15 cellular contexts compared by ENCODE assay signal in the genomic region with DNA sequence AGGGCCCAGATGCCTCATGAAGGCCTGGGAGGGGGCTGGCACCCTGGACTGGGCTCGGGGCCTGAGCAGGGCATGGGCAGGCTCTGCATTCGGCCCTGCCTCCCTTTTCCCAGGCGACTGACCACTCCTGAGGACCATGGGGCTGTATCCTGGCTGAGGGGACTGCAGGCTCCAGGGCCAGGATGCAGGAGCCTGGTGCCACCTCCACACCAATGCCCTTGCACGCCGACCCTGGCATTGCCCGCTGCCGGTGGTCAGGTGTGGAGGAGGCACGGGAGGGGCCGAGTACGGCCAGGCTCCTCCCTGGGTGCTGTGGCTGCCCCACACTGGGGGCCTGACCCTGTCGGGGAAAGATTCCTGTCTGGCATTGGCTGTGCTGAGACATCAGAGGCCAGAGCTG.
A peak's percentile ranks its signal among the peaks of the same experiment; 100 is the strongest.
DNase-seq lines count a peak whose midpoint lies in the region; ATAC-seq and TF ChIP-seq lines count a peak whose summit lies in the region.
"Had no signal": no experiment of that assay in that cellular context is flagged by ENCODE, and none has a peak within 500 bp of the region (broad histone marks: within the 10 kb centered on the region; RNA-seq: fewer than 3 reads in every experiment).

No MANE protein-coding gene starts in this region.

- no peak overlapping the region for H4K91ac ChIP-seq in neuronal stem cell (ENCODE audit: low read depth, low read length, poor library complexity)

- H3K14ac ChIP-seq in neuronal stem cell (ENCODE audit: low read length): no peak overlapping the region

- peak overlapping the region; percentile 66 for H3K4me2 ChIP-seq in BLaER1
- H3K4me2 ChIP-seq in neuronal stem cell (ENCODE audit: insufficient read depth, low read length, poor library complexity, severe bottlenecking): no peak overlapping the region

- no peak overlapping the region for H3K4me3 Mint-ChIP-seq in chondrocyte (ENCODE audit: unreplicated experiment)
- H3K4me3 Mint-ChIP-seq: CD4-positive, CD25-positive, alpha-beta regulatory T cell had no signal

- no peak overlapping the region for H2BK120ac ChIP-seq in neuronal stem cell (ENCODE audit: low read depth, low read length)

- H3K18ac ChIP-seq in neuronal stem cell (ENCODE audit: low read length): peak overlapping the region; percentile 67

- no peaks in the 10 kb centered on the region for H3K36me3 Mint-ChIP-seq in chondrocyte (ENCODE audit: low read depth)
- H3K36me3 Mint-ChIP-seq: CD4-positive, CD25-positive, alpha-beta regulatory T cell had no signal

- H3K27ac ChIP-seq in heart right ventricle (no peak overlapping the region), BLaER1 (0 out of 2 replicates have a peak overlapping the region, but pooled peaks have one; percentile 12), neuronal stem cell (replicated peaks; ENCODE audit: low read length) (no peak overlapping the region), esophagus squamous epithelium (no peak overlapping the region)
- H3K27ac ChIP-seq: 22Rv1 had no signal

- peak overlapping the region; percentile 64 for H2BK12ac ChIP-seq in neuronal stem cell (ENCODE audit: low read length)

- no peak overlapping the region for H2BK5ac ChIP-seq in neuronal stem cell (ENCODE audit: low read length)

- intact Hi-C loops in Right ventricle myocardium inferior (cut with DNase I) (loop anchor here (5.0 kb wide), 1 partner anchor 34 kb away; no protein-coding TSS in a partner anchor), heart right ventricle (cut with DNase I) (loop anchor here in 1 of 10 donors (5.0 kb wide), 1 partner anchor 49 kb away; no protein-coding TSS in a partner anchor), posterior vena cava (cut with DNase I) (no loop called here), esophagus squamous epithelium (cut with DNase I) (no loop called here)

- WGBS in heart right ventricle, 2 donors: 86 to 90% methylated on average over 11 of the region's 11 CpGs
- WGBS in neuronal stem cell (ENCODE audit: extremely low coverage in 2 of 2, insufficient read length in 2 of 2, insufficient replicate concordance in 1 of 2), 2 donors: no CpG with 5 or more reads among the region's 11 CpGs
- WGBS in esophagus squamous epithelium, 2 donors: no CpG with 5 or more reads among the region's 11 CpGs

- 0 out of 2 replicates have a peak, but pooled peaks cover 5% of the 10 kb centered on the region for H4K20me1 ChIP-seq in BLaER1

- H2AFZ ChIP-seq in neuronal stem cell (ENCODE audit: low read length): no peak overlapping the region

- ATAC-seq in Right ventricle myocardium inferior (no peak), heart right ventricle (no peak)
- ATAC-seq: GM12878, HCT116 had no signal

- peak overlapping the region; percentile 55 for H2BK15ac ChIP-seq in neuronal stem cell (ENCODE audit: low read length)

- H4K8ac ChIP-seq in neuronal stem cell (ENCODE audit: low read depth, low read length): peak overlapping the region; percentile 9

- H2AK5ac ChIP-seq in neuronal stem cell (ENCODE audit: low read depth, low read length): peak overlapping the region; percentile 95

- H3K4me1 Mint-ChIP-seq in chondrocyte (ENCODE audit: low read depth): peaks cover 21% of the 10 kb centered on the region
- H3K4me1 Mint-ChIP-seq: CD4-positive, CD25-positive, alpha-beta regulatory T cell had no signal

- H3K9me3 ChIP-seq in heart right ventricle (peaks cover 0 to 14% (median 9%) of the 10 kb centered on the region in 11 donors), BLaER1 (0 out of 2 replicates have a peak, but pooled peaks cover 3% of the 10 kb centered on the region), neuronal stem cell (replicated peaks in 1 of 2; ENCODE audit: control insufficient read depth in 2 of 2, insufficient read depth in 1 of 2, low read depth in 1 of 2, low read length in 2 of 2) (peaks cover 3 to 5% of the 10 kb centered on the region in 2 donors), esophagus squamous epithelium (peaks cover 0 to 8% (median 7%) of the 10 kb centered on the region in 3 donors)

- no peak for TF ChIP-seq POLR2A in esophagus squamous epithelium (IDR thresholded peaks at IDR 0.05)

- H3K4me1 ChIP-seq in heart right ventricle (peaks cover 0 to 24% (median 6%) of the 10 kb centered on the region in 9 donors), BLaER1 (peaks cover 67% of the 10 kb centered on the region), neuronal stem cell (ENCODE audit: control insufficient read depth in 2 of 2, insufficient read depth in 1 of 2, low read depth in 1 of 2, low read length in 2 of 2) (peaks cover 3 to 7% of the 10 kb centered on the region in 2 donors), esophagus squamous epithelium (peaks cover 5 to 24% (median 13%) of the 10 kb centered on the region in 3 donors)

- H3K23ac ChIP-seq in neuronal stem cell (ENCODE audit: low read depth, low read length, poor library complexity): no peak overlapping the region

- H3K4me3 ChIP-seq in heart right ventricle (no peak overlapping the region), BLaER1 (no peak overlapping the region), neuronal stem cell (ENCODE audit: low read length in 2 of 2) (no peak overlapping the region), esophagus squamous epithelium (no peak overlapping the region)
- H3K4me3 ChIP-seq: GM12878 had no signal

- peak overlapping the region; percentile 24 for H3K4ac ChIP-seq in neuronal stem cell (ENCODE audit: low read length)

- DNase-seq in Right ventricle myocardium inferior (ENCODE audit: missing footprints) (peak; percentile 17), heart right ventricle (no peak), chondrocyte (ENCODE audit: low spot score) (peak; percentile 70), neuronal stem cell (ENCODE audit: low spot score) (no peak), posterior vena cava (ENCODE audit: low spot score) (no peak), GDM1 (lab: John Stamatoyannopoulos, UW) (no peak), esophagus squamous epithelium (lab: John Stamatoyannopoulos, UW) (no peak)
- DNase-seq: Calu3; CD4-positive, CD25-positive, alpha-beta regulatory T cell; DMS 273 treated with DMSO at 0.1 percent for 48 hours; IMR-90 had no signal

- H3K27me3 Mint-ChIP-seq in chondrocyte (ENCODE audit: low read depth): peaks cover 3% of the 10 kb centered on the region
- H3K27me3 Mint-ChIP-seq: CD4-positive, CD25-positive, alpha-beta regulatory T cell had no signal

- H3K27me3 ChIP-seq in heart right ventricle (no peaks in the 10 kb centered on the region), BLaER1 (no peaks in the 10 kb centered on the region), neuronal stem cell (ENCODE audit: control insufficient read depth in 3 of 3, insufficient read depth in 3 of 3, low read depth in 1 of 3, low read length in 3 of 3) (no peaks in the 10 kb centered on the region), esophagus squamous epithelium (peaks cover 0 to 22% (median 0%) of the 10 kb centered on the region in 4 donors)

- H3K9me3 Mint-ChIP-seq in chondrocyte (ENCODE audit: low read depth): peaks cover 4% of the 10 kb centered on the region

- TF ChIP-seq CTCF in heart right ventricle (IDR thresholded peaks at IDR 0.05) (no peak), chondrocyte (IDR thresholded peaks at IDR 0.05) (no peak), esophagus squamous epithelium (IDR thresholded peaks at IDR 0.05) (no peak)

- no peaks in the 10 kb centered on the region for H3K36me3 ChIP-seq in heart right ventricle
- no peaks in the 10 kb centered on the region for H3K36me3 ChIP-seq in BLaER1
- H3K36me3 ChIP-seq in neuronal stem cell (replicated peaks in 1 of 2; ENCODE audit: control insufficient read depth in 2 of 2, insufficient read depth in 2 of 2, low read length in 2 of 2): no peaks in the 10 kb centered on the region
- H3K36me3 ChIP-seq in esophagus squamous epithelium: no peaks in the 10 kb centered on the region

- H3K9ac ChIP-seq in BLaER1 (0 out of 2 replicates have a peak overlapping the region, but pooled peaks have one; percentile 12), neuronal stem cell (ENCODE audit: low read depth, low read length, poor library complexity) (no peak overlapping the region)

- H3K79me1 ChIP-seq in neuronal stem cell (ENCODE audit: low read depth, low read length): peaks cover 2% of the 10 kb centered on the region

- no peak overlapping the region for H3K27ac Mint-ChIP-seq in chondrocyte (ENCODE audit: unreplicated experiment)
- H3K27ac Mint-ChIP-seq: CD4-positive, CD25-positive, alpha-beta regulatory T cell had no signal

Comparison
In these comparisons a context has a peak if more than half of its experiments do, and no peak if none do; other contexts are left out.
1. DNase-seq: peak in Right ventricle myocardium inferior (single experiment) and chondrocyte (single experiment); none in heart right ventricle (0 of 2), neuronal stem cell (single experiment), posterior vena cava (single experiment), GDM1 (single experiment) and esophagus squamous epithelium (single experiment).